Comparison of ENCODE assay signal across 7 cellular contexts in the genomic region with DNA sequence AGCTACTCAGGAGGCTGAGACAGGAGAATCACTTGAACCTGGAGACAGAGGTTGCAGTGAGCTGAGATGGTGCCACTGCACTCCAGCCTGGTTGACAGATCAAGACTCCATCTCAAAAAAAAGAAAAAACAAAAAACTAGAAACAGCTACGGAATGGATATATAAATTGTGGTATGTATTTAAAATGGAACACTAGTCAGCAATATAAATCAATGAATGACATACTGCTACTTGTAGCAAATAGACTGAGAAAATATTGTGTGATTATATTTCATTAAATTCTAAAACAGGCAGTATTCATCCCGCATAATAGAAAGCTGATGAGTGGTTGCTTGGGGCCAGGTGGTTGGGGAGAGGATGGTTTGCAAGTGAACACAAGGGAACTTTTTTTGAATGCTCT.
"Had no signal": no experiment of that assay in that cellular context is flagged by ENCODE, and none has a peak within 500 bp of the region (broad histone marks: within the 10 kb centered on the region; RNA-seq: fewer than 3 reads in every experiment).

No MANE protein-coding gene starts in this region.

- H3K4me3 Mint-ChIP-seq: IgD-negative memory B cell had no signal

- H3K4me1 Mint-ChIP-seq: IgD-negative memory B cell had no signal

- H3K9me3 Mint-ChIP-seq: IgD-negative memory B cell had no signal

- H3K9ac ChIP-seq: KMS-11 had no signal

- FAIRE-seq: HTR-8/SVneo had no signal

- H3K27ac ChIP-seq: HL-60, KMS-11 had no signal

- H3K27me3 Mint-ChIP-seq: IgD-negative memory B cell had no signal

- H3K4me2 ChIP-seq: KMS-11 had no signal

- DNase-seq: Karpas-422, KBM-7, KG1 had no signal
